ENCODE assay signal across 11 cellular contexts in genomic region chr2:233247744-233248143, GRCh38. TPM values are rescaled to one million over a fixed set of nuclear protein-coding genes. Genes with fewer than 3 reads are reported as not detected.
DNase-seq lines count a peak whose midpoint lies in the region; ATAC-seq and TF ChIP-seq lines count a peak whose summit lies in the region.
"Had no signal": no experiment of that assay in that cellular context is flagged by ENCODE, and none has a peak within 500 bp of the region (broad histone marks: within the 10 kb centered on the region; RNA-seq: fewer than 3 reads in every experiment).

No MANE protein-coding gene starts in this region.

- no peak for TF ChIP-seq CTCF in foreskin keratinocyte (conservative IDR thresholded peaks at IDR 0.05)

- POLR2A ChIA-PET in activated CD8-positive, alpha-beta T cell treated with anti-CD3 and anti-CD28 coated beads, Interleukin-2, amount 10 ng/mL, durations not matched to agents 7 days and 5 days (lab: Charles Lee) = no interaction called here

- H3K4me1 Mint-ChIP-seq in activated CD8-positive, alpha-beta T cell treated with anti-CD3 and anti-CD28 coated beads, Interleukin-2, amount 10 ng/mL, durations not matched to agents 7 days and 5 days (ENCODE audit: low read depth) = peaks cover 59% of the 10 kb centered on the region
- peaks cover 19% of the 10 kb centered on the region for H3K4me1 Mint-ChIP-seq in stimulated activated memory B cell treated with anti-CD40 and anti-IgM and Interleukin-4, amounts not matched to agents 10 μg/mL and 1 μg/mL and 100 μg/mL, for 72 hours

- H3K9me3 Mint-ChIP-seq in activated CD8-positive, alpha-beta T cell treated with anti-CD3 and anti-CD28 coated beads, Interleukin-2, amount 10 ng/mL, durations not matched to agents 7 days and 5 days (ENCODE audit: insufficient read depth) = no peaks in the 10 kb centered on the region
- no peaks in the 10 kb centered on the region for H3K9me3 Mint-ChIP-seq in stimulated activated memory B cell treated with anti-CD40 and anti-IgM and Interleukin-4, amounts not matched to agents 10 μg/mL and 1 μg/mL and 100 μg/mL, for 72 hours

- peaks cover 29% of the 10 kb centered on the region for H3K4me1 ChIP-seq in foreskin keratinocyte

- H3K27ac ChIP-seq in foreskin keratinocyte = peak overlapping the region; percentile 48
- H3K27ac ChIP-seq: 22Rv1, VCaP had no signal

- no peak overlapping the region for H3K4me3 Mint-ChIP-seq in activated CD8-positive, alpha-beta T cell treated with anti-CD3 and anti-CD28 coated beads, Interleukin-2, amount 10 ng/mL, durations not matched to agents 7 days and 5 days
- H3K4me3 Mint-ChIP-seq in stimulated activated memory B cell treated with anti-CD40 and anti-IgM and Interleukin-4, amounts not matched to agents 10 μg/mL and 1 μg/mL and 100 μg/mL, for 72 hours = no peak overlapping the region

- DNase-seq in DMS153 (lab: John Stamatoyannopoulos, UW) (peak; percentile 38), DMS153 treated with DMSO at 0.1 percent for 48 hours (lab: John Stamatoyannopoulos, UW; ENCODE audit: unreplicated experiment) (no peak), foreskin keratinocyte (peak; percentile 98 to 99), NCI-H774 (lab: John Stamatoyannopoulos, UW) (no peak)
- DNase-seq in activated CD8-positive, alpha-beta T cell treated with anti-CD3 and anti-CD28 coated beads, Interleukin-2, amount 10 ng/mL, durations not matched to agents 7 days and 5 days = peak; percentile 58

- peaks cover 11% of the 10 kb centered on the region for H3K36me3 Mint-ChIP-seq in activated CD8-positive, alpha-beta T cell treated with anti-CD3 and anti-CD28 coated beads, Interleukin-2, amount 10 ng/mL, durations not matched to agents 7 days and 5 days (ENCODE audit: low read depth)
- H3K36me3 Mint-ChIP-seq in stimulated activated memory B cell treated with anti-CD40 and anti-IgM and Interleukin-4, amounts not matched to agents 10 μg/mL and 1 μg/mL and 100 μg/mL, for 72 hours = no peaks in the 10 kb centered on the region

- ATAC-seq in activated CD8-positive, alpha-beta T cell treated with anti-CD3 and anti-CD28 coated beads, Interleukin-2, amount 10 ng/mL, durations not matched to agents 7 days and 5 days = peak; percentile 32
- ATAC-seq in foreskin keratinocyte (peak; percentile 87), HG03097 (IDR thresholded peaks at IDR 0.05; ENCODE audit: low FRiP score, unreplicated experiment) (no peak), GM18870 (IDR thresholded peaks at IDR 0.05; ENCODE audit: unreplicated experiment) (no peak)
- ATAC-seq in stimulated activated memory B cell treated with anti-CD40 and anti-IgM and Interleukin-4, amounts not matched to agents 10 μg/mL and 1 μg/mL and 100 μg/mL, for 72 hours = peak; percentile 35

- no peaks in the 10 kb centered on the region for H3K27me3 Mint-ChIP-seq in activated CD8-positive, alpha-beta T cell treated with anti-CD3 and anti-CD28 coated beads, Interleukin-2, amount 10 ng/mL, durations not matched to agents 7 days and 5 days (ENCODE audit: low read depth)
- no peaks in the 10 kb centered on the region for H3K27me3 Mint-ChIP-seq in stimulated activated memory B cell treated with anti-CD40 and anti-IgM and Interleukin-4, amounts not matched to agents 10 μg/mL and 1 μg/mL and 100 μg/mL, for 72 hours

- H3K27me3 ChIP-seq in foreskin keratinocyte = no peaks in the 10 kb centered on the region

- peak overlapping the region; percentile 85 for H3K27ac Mint-ChIP-seq in activated CD8-positive, alpha-beta T cell treated with anti-CD3 and anti-CD28 coated beads, Interleukin-2, amount 10 ng/mL, durations not matched to agents 7 days and 5 days
- H3K27ac Mint-ChIP-seq in stimulated activated memory B cell treated with anti-CD40 and anti-IgM and Interleukin-4, amounts not matched to agents 10 μg/mL and 1 μg/mL and 100 μg/mL, for 72 hours = peak overlapping the region; percentile 31

- CTCF ChIA-PET in activated CD8-positive, alpha-beta T cell treated with anti-CD3 and anti-CD28 coated beads, Interleukin-2, amount 10 ng/mL, durations not matched to agents 7 days and 5 days (lab: Charles Lee) = interaction anchor here (1.6 kb wide), 1 partner anchor 13 kb away, joined by 7 read pairs; no protein-coding TSS in a partner anchor

RNA-seq across cellular contexts. Expression of gene ATG16L1, which starts 3.7 kb away (rescaled TPM):
- 10 to 100 TPM; 47.2 to 50.5 TPM for total RNA-seq in activated CD8-positive, alpha-beta T cell treated with anti-CD3 and anti-CD28 coated beads, Interleukin-2, amount 10 ng/mL, durations not matched to agents 7 days and 5 days
- total RNA-seq in foreskin keratinocyte = 25.8 and 29.3 TPM in 2 replicates
- 12.6 and 13.3 TPM in 2 replicates for polyA plus RNA-seq in foreskin keratinocyte

RNA-seq across cellular contexts. Expression of gene SAG, which starts 59.9 kb away (rescaled TPM):
- under 1 TPM in 1 of 2 experiments, not detected in 1; 0.05 TPM for total RNA-seq in activated CD8-positive, alpha-beta T cell treated with anti-CD3 and anti-CD28 coated beads, Interleukin-2, amount 10 ng/mL, durations not matched to agents 7 days and 5 days
- not detected in 2 replicates for total RNA-seq in foreskin keratinocyte
- not detected in 2 replicates for polyA plus RNA-seq in foreskin keratinocyte
- total RNA-seq: liver had no signal
- polyA plus RNA-seq: liver had no signal

Comparison
In these comparisons a context has a peak if more than half of its experiments do, and no peak if none do; other contexts are left out.
1. DNase-seq: peak in DMS153 (single experiment), activated CD8-positive, alpha-beta T cell treated with anti-CD3 and anti-CD28 coated beads, Interleukin-2, amount 10 ng/mL, durations not matched to agents 7 days and 5 days (single experiment) and foreskin keratinocyte (2 of 2); none in DMS153 treated with DMSO at 0.1 percent for 48 hours (single experiment) and NCI-H774 (single experiment).
2. ATAC-seq: peak in activated CD8-positive, alpha-beta T cell treated with anti-CD3 and anti-CD28 coated beads, Interleukin-2, amount 10 ng/mL, durations not matched to agents 7 days and 5 days (single experiment), foreskin keratinocyte (single experiment) and stimulated activated memory B cell treated with anti-CD40 and anti-IgM and Interleukin-4, amounts not matched to agents 10 μg/mL and 1 μg/mL and 100 μg/mL, for 72 hours (single experiment); none in HG03097 (single experiment) and GM18870 (single experiment).